Comparison of ENCODE assay signal across 9 cellular contexts in the genomic region with DNA sequence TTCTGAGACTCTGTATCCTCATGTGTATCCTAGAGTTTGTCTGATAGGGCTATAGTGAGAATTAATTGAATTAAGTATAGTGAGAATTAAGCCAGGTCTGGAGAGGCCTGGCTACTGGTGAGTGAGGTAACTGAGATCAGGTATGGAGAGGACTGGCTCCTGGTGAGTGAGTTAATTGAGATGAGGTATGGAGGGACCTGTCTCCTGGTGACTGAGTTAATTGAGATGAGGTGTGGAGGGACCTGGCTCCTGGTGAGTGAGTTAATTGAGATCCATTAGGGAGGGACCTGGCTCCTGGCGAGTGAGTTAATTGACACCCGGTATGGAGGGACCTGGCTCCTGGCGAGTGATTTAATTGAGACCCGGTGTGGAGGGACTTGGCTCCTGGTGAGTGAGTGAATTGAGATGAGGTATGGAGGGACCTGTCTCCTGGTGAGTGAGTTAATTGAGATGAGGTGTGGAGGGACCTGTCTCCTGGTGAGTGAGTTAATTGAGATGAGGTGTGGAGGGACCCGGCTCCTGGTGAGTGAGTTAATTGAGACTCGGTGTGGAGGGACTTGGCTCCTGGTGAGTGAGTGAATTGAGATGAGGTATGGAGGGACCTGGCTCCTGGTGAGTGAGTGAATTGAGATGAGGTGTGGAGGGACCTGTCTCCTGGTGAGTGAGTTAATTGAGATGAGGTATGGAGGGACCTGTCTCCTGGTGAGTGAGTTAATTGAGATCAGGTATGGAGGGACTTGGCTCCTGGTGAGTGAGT. TPM values are rescaled to one million over a fixed set of nuclear protein-coding genes. Genes with fewer than 3 reads are reported as not detected.
DNase-seq lines count a peak whose midpoint lies in the region; ATAC-seq, FAIRE-seq and TF ChIP-seq lines count a peak whose summit lies in the region.
"Not testable (repeated sequence)": the region's sequence is repeated elsewhere in the genome, so short reads cannot be mapped to it uniquely, and the experiment has no call there.
"Had no signal": no experiment of that assay in that cellular context is flagged by ENCODE, and none has a peak within 500 bp of the region (broad histone marks: within the 10 kb centered on the region; RNA-seq: fewer than 3 reads in every experiment).

No MANE protein-coding gene starts in this region.

- not testable (repeated sequence) for H3K27me3 Mint-ChIP-seq in T-helper 17 cell; activated T-helper 1 cell treated with anti-CD3 and anti-CD28 coated beads, Interleukin-12 subunit alpha, Interleukin-12 subunit beta, Interleukin-2, Interleukin-4 antibody, amounts not matched to agents 30 ng/mL and 10 ng/mL and 1 ng/mL, durations not matched to agents 14 hours and 24 hours and 36 hours (ENCODE audit: insufficient read depth); chondrocyte (ENCODE audit: low read depth)

- POLR2A ChIA-PET in K562 (lab: Yijun Ruan, JAX) = interaction anchor here (1.0 to 5.0 kb wide), 2 partner anchors 8 to 11 kb away, joined by 7 to 23 read pairs; no protein-coding TSS in a partner anchor

- H4K5ac ChIP-seq in mesendoderm (ENCODE audit: low read length) = not testable (repeated sequence)

- H2BK5ac ChIP-seq in mesendoderm (ENCODE audit: low read length) = not testable (repeated sequence)

- H3K36me3 ChIP-seq in K562 (ENCODE audit: control insufficient read depth, insufficient read depth, low read length); mesendoderm (ENCODE audit: control insufficient read depth, insufficient read depth, low read length): not testable (repeated sequence)

- H2BK120ac ChIP-seq in mesendoderm (ENCODE audit: low read depth, low read length) = not testable (repeated sequence)

- TF ChIP-seq RAD21 in K562 (CRISPR knock-in tag; conservative IDR thresholded peaks at IDR 0.05 in 1 of 2, IDR thresholded peaks at IDR 0.05 in 1 of 2) = not testable (repeated sequence)

- not testable (repeated sequence) for H2AK5ac ChIP-seq in mesendoderm (ENCODE audit: low read length)

- peaks cover 11% of the 10 kb centered on the region for H3K4me1 Mint-ChIP-seq in T-helper 17 cell
- H3K4me1 Mint-ChIP-seq in activated T-helper 1 cell treated with anti-CD3 and anti-CD28 coated beads, Interleukin-12 subunit alpha, Interleukin-12 subunit beta, Interleukin-2, Interleukin-4 antibody, amounts not matched to agents 30 ng/mL and 10 ng/mL and 1 ng/mL, durations not matched to agents 14 hours and 24 hours and 36 hours (ENCODE audit: low read depth); chondrocyte (ENCODE audit: low read depth): not testable (repeated sequence)

- peaks cover 25% of the 10 kb centered on the region for H3K36me3 Mint-ChIP-seq in T-helper 17 cell (ENCODE audit: low read depth)
- peaks cover 34% of the 10 kb centered on the region for H3K36me3 Mint-ChIP-seq in activated T-helper 1 cell treated with anti-CD3 and anti-CD28 coated beads, Interleukin-12 subunit alpha, Interleukin-12 subunit beta, Interleukin-2, Interleukin-4 antibody, amounts not matched to agents 30 ng/mL and 10 ng/mL and 1 ng/mL, durations not matched to agents 14 hours and 24 hours and 36 hours (ENCODE audit: low read depth)
- H3K36me3 Mint-ChIP-seq in chondrocyte (ENCODE audit: low read depth) = peaks cover 29% of the 10 kb centered on the region

- not testable (repeated sequence) for FAIRE-seq in K562 (lab: Jason Lieb, UNC)
- FAIRE-seq in urothelium cell line (lab: Jason Lieb, UNC) = peak; percentile 40

- not testable (repeated sequence) for H3K79me2 ChIP-seq in K562 (ENCODE audit: control insufficient read depth, insufficient read depth, low read length); mesendoderm (ENCODE audit: control insufficient read depth, insufficient read depth, low read length)

- intact Hi-C loops in activated T-helper 1 cell treated with anti-CD3 and anti-CD28 coated beads, Interleukin-12 subunit alpha, Interleukin-12 subunit beta, Interleukin-2, Interleukin-4 antibody, amounts not matched to agents 30 ng/mL and 10 ng/mL and 1 ng/mL, durations not matched to agents 14 hours and 24 hours and 36 hours (cut with micrococcal nuclease); Right ventricle myocardium superior (cut with DNase I): not testable (repeated sequence)
- intact Hi-C loops in K562 (cut with micrococcal nuclease) = loop anchor here (10.0 kb wide), 2 partner anchors 166 to 484 kb away; a partner anchor contains a TSS

- CTCF ChIA-PET in K562 (lab: Yijun Ruan, JAX; ENCODE audit: low intra/inter-chr PET ratio) = not testable (repeated sequence)

- H3K4me3 ChIP-seq in K562; mesendoderm (ENCODE audit: low read length): not testable (repeated sequence)

- not testable (repeated sequence) for H4K8ac ChIP-seq in mesendoderm (ENCODE audit: low read depth, low read length)

- H4K20me1 ChIP-seq in K562 (replicated peaks; ENCODE audit: control insufficient read depth, insufficient read depth, low read length) = not testable (repeated sequence)

- H3K79me1 ChIP-seq in mesendoderm (ENCODE audit: low read length) = not testable (repeated sequence)

- not testable (repeated sequence) for H3K4ac ChIP-seq in mesendoderm (ENCODE audit: low read depth, low read length)

- peak overlapping the region; percentile 46 for H3K27ac Mint-ChIP-seq in T-helper 17 cell
- H3K27ac Mint-ChIP-seq in activated T-helper 1 cell treated with anti-CD3 and anti-CD28 coated beads, Interleukin-12 subunit alpha, Interleukin-12 subunit beta, Interleukin-2, Interleukin-4 antibody, amounts not matched to agents 30 ng/mL and 10 ng/mL and 1 ng/mL, durations not matched to agents 14 hours and 24 hours and 36 hours = peak overlapping the region; percentile 8
- not testable (repeated sequence) for H3K27ac Mint-ChIP-seq in chondrocyte (ENCODE audit: unreplicated experiment)

- H2BK15ac ChIP-seq in mesendoderm (replicated peaks; ENCODE audit: low read depth) = not testable (repeated sequence)

- peak; percentile 76 for DNase-seq in G401 (ENCODE audit: low spot score)
- DNase-seq in T-helper 17 cell; activated T-helper 1 cell treated with anti-CD3 and anti-CD28 coated beads, Interleukin-12 subunit alpha, Interleukin-12 subunit beta, Interleukin-2, Interleukin-4 antibody, amounts not matched to agents 30 ng/mL and 10 ng/mL and 1 ng/mL, durations not matched to agents 14 hours and 24 hours and 36 hours (ENCODE audit: low spot score); K562 (ENCODE audit: extremely low read depth in 1 of 4, low spot score in 3 of 4); mesendoderm; urothelium cell line (ENCODE audit: low spot score): not testable (repeated sequence)
- peak; percentile 13 for DNase-seq in chondrocyte (ENCODE audit: low spot score)
- peak; percentile 20 for DNase-seq in Right ventricle myocardium superior

- not testable (repeated sequence) for H3K27me3 ChIP-seq in K562 (ENCODE audit: control insufficient read depth in 2 of 2, insufficient read depth in 2 of 2, low read length in 2 of 2); mesendoderm (ENCODE audit: insufficient read depth, low read length, poor library complexity)

- H3K56ac ChIP-seq in mesendoderm (ENCODE audit: low read length) = not testable (repeated sequence)

- H3K18ac ChIP-seq in mesendoderm (ENCODE audit: low read length) = not testable (repeated sequence)

- not testable (repeated sequence) for H3K4me2 ChIP-seq in K562 (ENCODE audit: insufficient read depth, low read length); mesendoderm (ENCODE audit: low read length)

- not testable (repeated sequence) for H3K9me3 Mint-ChIP-seq in activated T-helper 1 cell treated with anti-CD3 and anti-CD28 coated beads, Interleukin-12 subunit alpha, Interleukin-12 subunit beta, Interleukin-2, Interleukin-4 antibody, amounts not matched to agents 30 ng/mL and 10 ng/mL and 1 ng/mL, durations not matched to agents 14 hours and 24 hours and 36 hours; chondrocyte (ENCODE audit: low read depth)

- 27% methylated on average over 6 of the region's 6 CpGs for WGBS in K562 (ENCODE audit: insufficient coverage, low coverage, missing lambda C conversion rate)
- WGBS in mesendoderm (ENCODE audit: extremely low coverage, insufficient coverage, low lambda C conversion rate) = no CpG with 5 or more reads among the region's 6 CpGs

- H3K23ac ChIP-seq in mesendoderm (ENCODE audit: low read length) = not testable (repeated sequence)

- H2AFZ ChIP-seq in K562 (ENCODE audit: low read depth, low read length) = 0 out of 2 replicates have a peak overlapping the region, but pooled peaks have one; percentile 10

- not testable (repeated sequence) for H3K9me1 ChIP-seq in K562 (ENCODE audit: control insufficient read depth, insufficient read depth, low read length)

- in situ Hi-C loops in G401 (cut with HindIII; ENCODE audit: low sequenced_read_pairs) = not testable (repeated sequence)
- in situ Hi-C loops in K562 (cut with MboI) = loop anchor here (25.0 kb wide), 2 partner anchors 502 to 802 kb away; a partner anchor contains a TSS

- not testable (repeated sequence) for TF ChIP-seq POLR2A in K562 (conservative IDR thresholded peaks at IDR 0.05)

- not testable (repeated sequence) for TF ChIP-seq EP300 in K562 (IDR thresholded peaks at IDR 0.05; ENCODE audit: low read length)

- BruUV-seq in K562 (replicated peaks; lab: Mats Ljungman, UMichigan) = not testable (repeated sequence)

- not testable (repeated sequence) for H3K4me1 ChIP-seq in K562 (replicated peaks in 1 of 2; ENCODE audit: control insufficient read depth in 2 of 2, insufficient read depth in 2 of 2, low read length in 2 of 2); mesendoderm (ENCODE audit: control insufficient read depth, low read depth, low read length)

- not testable (repeated sequence) for TF ChIP-seq CTCF in K562 (IDR thresholded peaks at IDR 0.05 in 2 of 3, conservative IDR thresholded peaks at IDR 0.05 in 1 of 3; ENCODE audit: insufficient read depth in 2 of 3, low read depth in 1 of 3, low read length in 3 of 3); chondrocyte (IDR thresholded peaks at IDR 0.05)

- ATAC-seq in T-helper 17 cell; K562; Right ventricle myocardium superior (ENCODE audit: poor library complexity): not testable (repeated sequence)

- not testable (repeated sequence) for H3K4me3 Mint-ChIP-seq in T-helper 17 cell; activated T-helper 1 cell treated with anti-CD3 and anti-CD28 coated beads, Interleukin-12 subunit alpha, Interleukin-12 subunit beta, Interleukin-2, Interleukin-4 antibody, amounts not matched to agents 30 ng/mL and 10 ng/mL and 1 ng/mL, durations not matched to agents 14 hours and 24 hours and 36 hours; chondrocyte (ENCODE audit: unreplicated experiment)

- H3K27ac ChIP-seq in K562 (ENCODE audit: extremely low read depth, low read depth, low read length) = not testable (repeated sequence)
- peak overlapping the region; percentile 20 for H3K27ac ChIP-seq in mesendoderm (ENCODE audit: low read depth, low read length)

- H3K9ac ChIP-seq in K562 (ENCODE audit: insufficient read depth in 1 of 2, low read depth in 2 of 2, low read length in 2 of 2) = peak overlapping the region in 1 of 2 experiments; percentile 41; a peak in 1 of 4 replicates
- H3K9ac ChIP-seq in mesendoderm (ENCODE audit: low read length) = not testable (repeated sequence)

- not testable (repeated sequence) for H3K9me3 ChIP-seq in T-helper 17 cell (ENCODE audit: control insufficient read depth, low read length, poor library complexity, severe bottlenecking); K562 (replicated peaks; ENCODE audit: control insufficient read depth, insufficient read depth, low read depth, low read length)

RNA-seq across cellular contexts. Expression of a gene that starts 10.5 kb away (rescaled TPM):
- total RNA-seq in G401 (2014; rRNA removed; shearing (Covaris generic)) = 1.7 and 4.7 TPM in 2 replicates
- total RNA-seq in T-helper 17 cell = 10 to 100 TPM in 1 of 2 donors, 1 to 10 TPM in 1; 6.4 to 13.2 TPM
- 5.0 and 6.6 TPM in 2 replicates for total RNA-seq in activated T-helper 1 cell treated with anti-CD3 and anti-CD28 coated beads, Interleukin-12 subunit alpha, Interleukin-12 subunit beta, Interleukin-2, Interleukin-4 antibody, amounts not matched to agents 30 ng/mL and 10 ng/mL and 1 ng/mL, durations not matched to agents 14 hours and 24 hours and 36 hours
- total RNA-seq in K562 (2011; cell fraction: chromatin; rRNA removed; ENCODE audit: low replicate concordance) = 0.51 and 0.63 TPM in 2 replicates
- 0.17 and 0.39 TPM in 2 replicates for total RNA-seq in K562 (2011; cell fraction: nucleolus; rRNA removed)
- not detected in 2 replicates for total RNA-seq in K562 (2011; cell fraction: nucleoplasm; rRNA removed)
- total RNA-seq in K562 (2014; rRNA removed) = not detected in 2 replicates
- not detected in 2 replicates for total RNA-seq in K562 (2014; rRNA removed; fragmentation: Illumina TruSeq; extraction: Trizol)
- total RNA-seq in K562 (2015; rRNA removed; fragmentation: Illumina TruSeq; extraction: Trizol) = 0.18 TPM in 1 of 2 replicates, not detected in the other
- 0.16 and 0.25 TPM in 2 replicates for total RNA-seq in K562 (2021)
- 0.11 and 0.15 TPM in 2 replicates for polyA plus RNA-seq in K562 (2011; rRNA removed)
- 0.09 and 0.12 TPM in 2 replicates for polyA plus RNA-seq in K562 (2011; cell fraction: cytosol; rRNA removed)
- polyA plus RNA-seq in K562 (2011; cell fraction: nucleus; rRNA removed) = 0.41 and 0.63 TPM in 2 replicates
- polyA plus RNA-seq in K562 (2012) = 0.22 and 1.2 TPM in 2 replicates
- polyA plus RNA-seq in K562 (2014; fragmentation: Illumina TruSeq; extraction: Trizol) = 0.15 and 0.44 TPM in 2 replicates
- under 1 TPM in 1 of 2 experiments, not detected in 1; 0.03 TPM for polyA plus RNA-seq in K562 (2014; fragmentation: Nextera tagmentation; extraction: Ambion mirVana)
- polyA plus RNA-seq in K562 (2014; rRNA removed) = 0.22 and 0.23 TPM in 2 replicates
- not detected in 2 replicates for polyA minus RNA-seq in K562 (2011; rRNA and poly(A)+ RNA removed)
- not detected in 2 replicates for polyA minus RNA-seq in K562 (2011; cell fraction: cytosol; rRNA and poly(A)+ RNA removed)
- not detected in 2 replicates for polyA minus RNA-seq in K562 (2011; cell fraction: nucleus; rRNA and poly(A)+ RNA removed)
- total RNA-seq in chondrocyte = 2.2 to 8.4 TPM (median 3.0 TPM) in 3 replicates
- 5.4 TPM for total RNA-seq in Right ventricle myocardium superior
- 0.01 TPM for polyA plus RNA-seq in mesendoderm (2013, experiment 1 of 2)
- 0.13 TPM for polyA plus RNA-seq in mesendoderm (2013, experiment 2 of 2)
- polyA plus RNA-seq: CD14-positive monocyte had no signal
